In genomic region chr10:110361800-110362456, GRCh38 we compare ENCODE assay signal across 17 cellular contexts. TPM values are rescaled to one million over a fixed set of nuclear protein-coding genes. Genes with fewer than 3 reads are reported as not detected.
DNase-seq lines count a peak whose midpoint lies in the region; ATAC-seq, FAIRE-seq and TF ChIP-seq lines count a peak whose summit lies in the region.
"Had no signal": no experiment of that assay in that cellular context is flagged by ENCODE, and none has a peak within 500 bp of the region (broad histone marks: within the 10 kb centered on the region; RNA-seq: fewer than 3 reads in every experiment).

No MANE protein-coding gene starts in this region.

- DNase-seq in activated naive CD4-positive, alpha-beta T cell treated with anti-CD3 and anti-CD28 coated beads, Interleukin-2, amount 10 ng/mL, durations not matched to agents 7 days and 5 days: no peak
- DNase-seq in activated T-helper 1 cell treated with anti-CD3 and anti-CD28 coated beads, Interleukin-12 subunit alpha, Interleukin-12 subunit beta, Interleukin-2, Interleukin-4 antibody, amounts not matched to agents 30 ng/mL and 10 ng/mL and 1 ng/mL, durations not matched to agents 14 hours and 24 hours and 36 hours (ENCODE audit: low spot score): no peak
- DNase-seq in stimulated activated effector memory CD8-positive, alpha-beta T cell treated with anti-CD3 and anti-CD28 coated beads, Interleukin-12 subunit alpha, Interleukin-12 subunit beta, amount 100 ng/mL, for 72 hours (ENCODE audit: low spot score in 2 of 2): no peak
- DNase-seq in kidney (no peak), psoas muscle (no peak)
- DNase-seq: amniotic stem cell, Caco-2, NCI-H187 treated with DMSO at 0.1 percent for 48 hours, NCI-H524, SJCRH30, spleen, substantia nigra had no signal

- intact Hi-C loops in activated T-helper 1 cell treated with anti-CD3 and anti-CD28 coated beads, Interleukin-12 subunit alpha, Interleukin-12 subunit beta, Interleukin-2, Interleukin-4 antibody, amounts not matched to agents 30 ng/mL and 10 ng/mL and 1 ng/mL, durations not matched to agents 14 hours and 24 hours and 36 hours (cut with micrococcal nuclease): no loop called here
- intact Hi-C loops in kidney (cut with DNase I) (no loop called here), psoas muscle (cut with DNase I) (no loop called here)

- H3K4me3 ChIP-seq in kidney (ENCODE audit: low read length in 2 of 2) (no peak overlapping the region), psoas muscle (no peak overlapping the region)
- H3K4me3 ChIP-seq: SJCRH30, spleen had no signal

- peaks cover 5% of the 10 kb centered on the region in 2 donors for H3K4me1 ChIP-seq in kidney (ENCODE audit: control insufficient read depth in 1 of 2, insufficient read depth in 1 of 2, low read depth in 1 of 2, low read length in 2 of 2)
- no peaks in the 10 kb centered on the region for H3K4me1 ChIP-seq in psoas muscle
- H3K4me1 ChIP-seq: SJCRH30 had no signal

- H3K27me3 Mint-ChIP-seq in activated naive CD4-positive, alpha-beta T cell treated with anti-CD3 and anti-CD28 coated beads, Interleukin-2, amount 50 U/mL, for 24 hours: no peaks in the 10 kb centered on the region
- peaks cover 13% of the 10 kb centered on the region for H3K27me3 Mint-ChIP-seq in activated naive CD4-positive, alpha-beta T cell treated with anti-CD3 and anti-CD28 coated beads, Interleukin-2, amount 10 ng/mL, durations not matched to agents 7 days and 5 days
- H3K27me3 Mint-ChIP-seq in activated T-helper 1 cell treated with anti-CD3 and anti-CD28 coated beads, Interleukin-12 subunit alpha, Interleukin-12 subunit beta, Interleukin-2, Interleukin-4 antibody, amounts not matched to agents 30 ng/mL and 10 ng/mL and 1 ng/mL, durations not matched to agents 14 hours and 24 hours and 36 hours (ENCODE audit: insufficient read depth): no peaks in the 10 kb centered on the region

- no peaks in the 10 kb centered on the region for H3K36me3 Mint-ChIP-seq in activated naive CD4-positive, alpha-beta T cell treated with anti-CD3 and anti-CD28 coated beads, Interleukin-2, amount 50 U/mL, for 24 hours
- H3K36me3 Mint-ChIP-seq in activated naive CD4-positive, alpha-beta T cell treated with anti-CD3 and anti-CD28 coated beads, Interleukin-2, amount 10 ng/mL, durations not matched to agents 7 days and 5 days: no peaks in the 10 kb centered on the region
- peaks cover 4% of the 10 kb centered on the region for H3K36me3 Mint-ChIP-seq in activated T-helper 1 cell treated with anti-CD3 and anti-CD28 coated beads, Interleukin-12 subunit alpha, Interleukin-12 subunit beta, Interleukin-2, Interleukin-4 antibody, amounts not matched to agents 30 ng/mL and 10 ng/mL and 1 ng/mL, durations not matched to agents 14 hours and 24 hours and 36 hours (ENCODE audit: low read depth)
- H3K36me3 Mint-ChIP-seq in stimulated activated effector memory CD8-positive, alpha-beta T cell treated with anti-CD3 and anti-CD28 coated beads, Interleukin-12 subunit alpha, Interleukin-12 subunit beta, amount 100 ng/mL, for 72 hours: peaks cover 16% of the 10 kb centered on the region

- H3K27ac ChIP-seq in kidney (ENCODE audit: low read depth in 2 of 2, low read length in 2 of 2) (no peak overlapping the region), psoas muscle (no peak overlapping the region)
- H3K27ac ChIP-seq: SJCRH30, spleen had no signal

- ATAC-seq in HG03432 (IDR thresholded peaks at IDR 0.05; ENCODE audit: unreplicated experiment) (peak; percentile 33), psoas muscle (no peak), HG03457 (IDR thresholded peaks at IDR 0.05; ENCODE audit: unreplicated experiment) (no peak)
- ATAC-seq in stimulated activated effector memory CD8-positive, alpha-beta T cell treated with anti-CD3 and anti-CD28 coated beads, Interleukin-12 subunit alpha, Interleukin-12 subunit beta, amount 100 ng/mL, for 72 hours: peak; percentile 73

- WGBS in psoas muscle, 3 donors: 79 to 80% (median 80%) methylated on average over 5 of the region's 5 CpGs

- no peaks in the 10 kb centered on the region for H3K9me3 Mint-ChIP-seq in activated naive CD4-positive, alpha-beta T cell treated with anti-CD3 and anti-CD28 coated beads, Interleukin-2, amount 50 U/mL, for 24 hours
- no peaks in the 10 kb centered on the region for H3K9me3 Mint-ChIP-seq in activated naive CD4-positive, alpha-beta T cell treated with anti-CD3 and anti-CD28 coated beads, Interleukin-2, amount 10 ng/mL, durations not matched to agents 7 days and 5 days
- H3K9me3 Mint-ChIP-seq in activated T-helper 1 cell treated with anti-CD3 and anti-CD28 coated beads, Interleukin-12 subunit alpha, Interleukin-12 subunit beta, Interleukin-2, Interleukin-4 antibody, amounts not matched to agents 30 ng/mL and 10 ng/mL and 1 ng/mL, durations not matched to agents 14 hours and 24 hours and 36 hours: no peaks in the 10 kb centered on the region
- H3K9me3 Mint-ChIP-seq in stimulated activated effector memory CD8-positive, alpha-beta T cell treated with anti-CD3 and anti-CD28 coated beads, Interleukin-12 subunit alpha, Interleukin-12 subunit beta, amount 100 ng/mL, for 72 hours: no peaks in the 10 kb centered on the region

- H3K27ac Mint-ChIP-seq in activated naive CD4-positive, alpha-beta T cell treated with anti-CD3 and anti-CD28 coated beads, Interleukin-2, amount 50 U/mL, for 24 hours: peak overlapping the region; percentile 0
- no peak overlapping the region for H3K27ac Mint-ChIP-seq in activated naive CD4-positive, alpha-beta T cell treated with anti-CD3 and anti-CD28 coated beads, Interleukin-2, amount 10 ng/mL, durations not matched to agents 7 days and 5 days
- H3K27ac Mint-ChIP-seq in activated T-helper 1 cell treated with anti-CD3 and anti-CD28 coated beads, Interleukin-12 subunit alpha, Interleukin-12 subunit beta, Interleukin-2, Interleukin-4 antibody, amounts not matched to agents 30 ng/mL and 10 ng/mL and 1 ng/mL, durations not matched to agents 14 hours and 24 hours and 36 hours: peak overlapping the region; percentile 83
- no peak overlapping the region for H3K27ac Mint-ChIP-seq in stimulated activated effector memory CD8-positive, alpha-beta T cell treated with anti-CD3 and anti-CD28 coated beads, Interleukin-12 subunit alpha, Interleukin-12 subunit beta, amount 100 ng/mL, for 72 hours

- no peaks in the 10 kb centered on the region for H3K27me3 ChIP-seq in psoas muscle (ENCODE audit: insufficient read depth in 3 of 3, low read length in 2 of 3)
- H3K27me3 ChIP-seq: SJCRH30, spleen had no signal

- no peak for FAIRE-seq in kidney (lab: Jason Lieb, UNC)
- FAIRE-seq: endometrium, GM19239 had no signal

- H3K4me1 Mint-ChIP-seq in activated naive CD4-positive, alpha-beta T cell treated with anti-CD3 and anti-CD28 coated beads, Interleukin-2, amount 50 U/mL, for 24 hours: peaks cover 55% of the 10 kb centered on the region
- peaks cover 46% of the 10 kb centered on the region for H3K4me1 Mint-ChIP-seq in activated naive CD4-positive, alpha-beta T cell treated with anti-CD3 and anti-CD28 coated beads, Interleukin-2, amount 10 ng/mL, durations not matched to agents 7 days and 5 days
- H3K4me1 Mint-ChIP-seq in activated T-helper 1 cell treated with anti-CD3 and anti-CD28 coated beads, Interleukin-12 subunit alpha, Interleukin-12 subunit beta, Interleukin-2, Interleukin-4 antibody, amounts not matched to agents 30 ng/mL and 10 ng/mL and 1 ng/mL, durations not matched to agents 14 hours and 24 hours and 36 hours (ENCODE audit: low read depth): peaks cover 84% of the 10 kb centered on the region
- H3K4me1 Mint-ChIP-seq in stimulated activated effector memory CD8-positive, alpha-beta T cell treated with anti-CD3 and anti-CD28 coated beads, Interleukin-12 subunit alpha, Interleukin-12 subunit beta, amount 100 ng/mL, for 72 hours: peaks cover 88% of the 10 kb centered on the region

- H3K4me3 Mint-ChIP-seq in activated naive CD4-positive, alpha-beta T cell treated with anti-CD3 and anti-CD28 coated beads, Interleukin-2, amount 50 U/mL, for 24 hours: peak overlapping the region; percentile 0
- H3K4me3 Mint-ChIP-seq in activated naive CD4-positive, alpha-beta T cell treated with anti-CD3 and anti-CD28 coated beads, Interleukin-2, amount 10 ng/mL, durations not matched to agents 7 days and 5 days: no peak overlapping the region
- peak overlapping the region; percentile 41 for H3K4me3 Mint-ChIP-seq in activated T-helper 1 cell treated with anti-CD3 and anti-CD28 coated beads, Interleukin-12 subunit alpha, Interleukin-12 subunit beta, Interleukin-2, Interleukin-4 antibody, amounts not matched to agents 30 ng/mL and 10 ng/mL and 1 ng/mL, durations not matched to agents 14 hours and 24 hours and 36 hours
- H3K4me3 Mint-ChIP-seq in stimulated activated effector memory CD8-positive, alpha-beta T cell treated with anti-CD3 and anti-CD28 coated beads, Interleukin-12 subunit alpha, Interleukin-12 subunit beta, amount 100 ng/mL, for 72 hours: peak overlapping the region; percentile 21

- CTCF ChIA-PET in activated naive CD4-positive, alpha-beta T cell treated with anti-CD3 and anti-CD28 coated beads, Interleukin-2, amount 10 ng/mL, durations not matched to agents 7 days and 5 days (lab: Charles Lee): interaction anchor here (0.6 kb wide), 1 partner anchor 50 kb away, joined by 3 read pairs; no protein-coding TSS in a partner anchor

- H3K9ac ChIP-seq in kidney (ENCODE audit: low read length in 2 of 2): no peak overlapping the region

- no peaks in the 10 kb centered on the region for H3K9me3 ChIP-seq in kidney (ENCODE audit: control insufficient read depth in 1 of 2, low read length in 2 of 2)
- H3K9me3 ChIP-seq in psoas muscle: no peaks in the 10 kb centered on the region
- H3K9me3 ChIP-seq: Caco-2, SJCRH30, spleen had no signal

- H3K36me3 ChIP-seq in kidney (ENCODE audit: control insufficient read depth in 1 of 2, insufficient read depth in 2 of 2, low read length in 2 of 2) (no peaks in the 10 kb centered on the region), psoas muscle (ENCODE audit: insufficient read depth in 1 of 2, low read depth in 1 of 2) (no peaks in the 10 kb centered on the region)
- H3K36me3 ChIP-seq: SJCRH30, spleen had no signal

- TF ChIP-seq CTCF in kidney (IDR thresholded peaks at IDR 0.05; ENCODE audit: borderline replicate concordance, extremely low read depth, insufficient read depth) (no peak), psoas muscle (IDR thresholded peaks at IDR 0.05) (no peak)

RNA-seq across cellular contexts. Expression of gene SMNDC1, which starts 57.2 kb away (rescaled TPM):
- total RNA-seq in activated T-helper 1 cell treated with anti-CD3 and anti-CD28 coated beads, Interleukin-12 subunit alpha, Interleukin-12 subunit beta, Interleukin-2, Interleukin-4 antibody, amounts not matched to agents 30 ng/mL and 10 ng/mL and 1 ng/mL, durations not matched to agents 14 hours and 24 hours and 36 hours: 47.8 and 48.0 TPM in 2 replicates
- 28.6 TPM for total RNA-seq in kidney
- 12.4 TPM for polyA plus RNA-seq in kidney (ENCODE audit: insufficient read depth, low read depth, low replicate concordance)
- total RNA-seq in psoas muscle: 10 to 100 TPM; 24.4 to 38.0 (median 29.2) TPM
- polyA plus RNA-seq in psoas muscle: 10 to 100 TPM; 16.3 to 21.9 (median 19.3) TPM

Comparison
In these comparisons a context has a peak if more than half of its experiments do, and no peak if none do; other contexts are left out.
1. H3K27ac Mint-ChIP-seq: peak in activated naive CD4-positive, alpha-beta T cell treated with anti-CD3 and anti-CD28 coated beads, Interleukin-2, amount 50 U/mL, for 24 hours (single experiment) and activated T-helper 1 cell treated with anti-CD3 and anti-CD28 coated beads, Interleukin-12 subunit alpha, Interleukin-12 subunit beta, Interleukin-2, Interleukin-4 antibody, amounts not matched to agents 30 ng/mL and 10 ng/mL and 1 ng/mL, durations not matched to agents 14 hours and 24 hours and 36 hours (single experiment); none in activated naive CD4-positive, alpha-beta T cell treated with anti-CD3 and anti-CD28 coated beads, Interleukin-2, amount 10 ng/mL, durations not matched to agents 7 days and 5 days (single experiment) and stimulated activated effector memory CD8-positive, alpha-beta T cell treated with anti-CD3 and anti-CD28 coated beads, Interleukin-12 subunit alpha, Interleukin-12 subunit beta, amount 100 ng/mL, for 72 hours (single experiment).
2. ATAC-seq: peak in HG03432 (single experiment) and stimulated activated effector memory CD8-positive, alpha-beta T cell treated with anti-CD3 and anti-CD28 coated beads, Interleukin-12 subunit alpha, Interleukin-12 subunit beta, amount 100 ng/mL, for 72 hours (single experiment); none in psoas muscle (0 of 4) and HG03457 (single experiment).